In the genomic region with DNA sequence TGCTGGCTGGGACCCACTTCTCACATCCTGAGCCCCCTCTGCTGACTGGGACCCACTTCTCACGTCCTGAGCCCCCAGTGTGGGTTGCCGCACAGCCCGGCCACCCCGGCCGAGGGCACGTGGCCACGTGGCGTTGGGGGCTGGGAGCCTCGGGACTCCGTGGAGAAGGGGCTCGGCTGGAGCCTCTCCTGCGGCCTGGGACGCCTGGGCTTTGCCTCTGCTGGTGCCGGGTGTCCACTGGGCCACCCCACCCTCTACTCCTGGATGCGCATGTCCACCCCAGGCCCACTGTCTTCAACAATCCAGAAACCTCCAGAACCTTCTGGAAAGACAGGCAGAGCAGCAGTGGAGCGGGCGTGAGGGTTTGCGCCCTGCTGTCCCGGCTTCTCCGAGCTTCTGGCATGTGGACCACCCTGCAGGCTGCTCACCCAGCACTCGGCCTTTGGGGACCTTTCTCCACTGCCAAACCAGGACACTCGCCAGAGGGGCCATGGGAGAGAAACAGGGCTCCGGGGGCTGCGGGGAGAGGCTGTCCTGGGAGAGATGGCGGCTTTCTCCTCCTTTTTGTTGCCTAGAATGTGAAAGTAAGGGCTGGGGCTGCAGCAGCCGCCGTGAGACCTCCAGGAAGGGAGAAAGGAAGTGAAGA, we compare ENCODE assay signal across 17 cellular contexts. TPM values are rescaled to one million over a fixed set of nuclear protein-coding genes. Genes with fewer than 3 reads are reported as not detected.
DNase-seq lines count a peak whose midpoint lies in the region; ATAC-seq lines count a peak whose summit lies in the region.
"Had no signal": no experiment of that assay in that cellular context is flagged by ENCODE, and none has a peak within 500 bp of the region (broad histone marks: within the 10 kb centered on the region; RNA-seq: fewer than 3 reads in every experiment).

No MANE protein-coding gene starts in this region.

- intact Hi-C loops in right cardiac atrium (cut with DNase I): no loop called here

- peak overlapping the region in 2 of 3 donors; percentile 21 to 63 for H3K4me3 Mint-ChIP-seq in T-cell

- no peaks in the 10 kb centered on the region for H3K79me2 ChIP-seq in GM23248 (ENCODE audit: insufficient read depth)

- peaks cover 29 to 36% (median 32%) of the 10 kb centered on the region in 3 donors for H3K4me1 Mint-ChIP-seq in T-cell

- WGBS in right cardiac atrium: 82% methylated on average over 27 of the region's 27 CpGs
- WGBS in GM23248 (ENCODE audit: low coverage in 1 of 2, low lambda C conversion rate in 2 of 2, missing lambda C conversion rate in 2 of 2), 2 experiments: 77 to 78% methylated on average over 27 of the region's 27 CpGs

- no peaks in the 10 kb centered on the region for H3K9me2 ChIP-seq in GM23248 (ENCODE audit: insufficient read depth)

- H3F3A ChIP-seq in GM23248 (ENCODE audit: insufficient read depth): 0 out of 2 replicates have a peak, but pooled peaks cover 6% of the 10 kb centered on the region

- CTCF ChIA-PET in T-cell (lab: Charles Lee): interaction anchor here in 1 of 2 donors (0.9 kb wide), 1 partner anchor 11 kb away, joined by 3 read pairs; no protein-coding TSS in a partner anchor

- H3K27ac Mint-ChIP-seq in activated naive CD4-positive, alpha-beta T cell treated with anti-CD3 and anti-CD28 coated beads, Interleukin-2, amount 50 U/mL, for 72 hours: no peak overlapping the region
- H3K27ac Mint-ChIP-seq in T-cell: peak overlapping the region in 1 of 2 donors; percentile 61

- peaks cover 99% of the 10 kb centered on the region for H3K4me1 ChIP-seq in BLaER1
- no peaks in the 10 kb centered on the region for H3K4me1 ChIP-seq in right cardiac atrium (ENCODE audit: control insufficient read depth, insufficient read depth, low read length)
- H3K4me1 ChIP-seq in GM23248 (ENCODE audit: insufficient read depth): peaks cover 10% of the 10 kb centered on the region; the same call in 1 of the 2 replicates

- H4K20me1 ChIP-seq in BLaER1 (0 out of 2 replicates have a peak, but pooled peaks cover 12% of the 10 kb centered on the region), GM23248 (ENCODE audit: insufficient read depth) (no peaks in the 10 kb centered on the region)

- peak; percentile 9 for DNase-seq in activated naive CD4-positive, alpha-beta T cell treated with anti-CD3 and anti-CD28 coated beads, Interleukin-2, amount 50 U/mL, for 16 hours
- DNase-seq in activated naive CD4-positive, alpha-beta T cell treated with anti-CD3 and anti-CD28 coated beads, Interleukin-2, amount 50 U/mL, for 72 hours (ENCODE audit: low spot score in 2 of 2): no peak
- DNase-seq in T-cell (no peak), right cardiac atrium (peak in 2 of 3 donors; percentile 6 to 48), HUDEP-2 (lab: John Stamatoyannopoulos, UW; ENCODE audit: unreplicated experiment in 76 of 76) (no peak), GM23248 (no peak), HuH-7.5 (ENCODE audit: low spot score) (no peak)
- DNase-seq: DND-41, GOT3, KBM-7, NCI-H1436 treated with DMSO at 0.1 percent for 48 hours, NCI-H2029 treated with DMSO at 0.1 percent for 48 hours, NCI-H510A, NCI-H774 had no signal

- H3K27me3 ChIP-seq in BLaER1 (peaks cover 20% of the 10 kb centered on the region; the same call in 1 of the 2 replicates), right cardiac atrium (ENCODE audit: control insufficient read depth, insufficient read depth) (no peaks in the 10 kb centered on the region), GM23248 (replicated peaks; ENCODE audit: insufficient read depth) (peaks cover 23% of the 10 kb centered on the region; the same call in 1 of the 2 replicates)

- H3K4me3 ChIP-seq in BLaER1 (no peak overlapping the region; the same call in 1 of the 2 replicates), right cardiac atrium (ENCODE audit: low read length) (no peak overlapping the region), GM23248 (no peak overlapping the region)

- no peak for ATAC-seq in activated naive CD4-positive, alpha-beta T cell treated with anti-CD3 and anti-CD28 coated beads, Interleukin-2, amount 50 U/mL, for 72 hours
- ATAC-seq in T-cell (replicated peaks in 1 of 4) (no peak), right cardiac atrium (no peak)

- H3K4me2 ChIP-seq in BLaER1: peak overlapping the region; percentile 94
- no peak overlapping the region for H3K4me2 ChIP-seq in GM23248 (ENCODE audit: unreplicated experiment)

- no peak overlapping the region for H3K9ac ChIP-seq in BLaER1
- H3K9ac ChIP-seq in GM23248: no peak overlapping the region

- H3K27ac ChIP-seq in BLaER1 (no peak overlapping the region), right cardiac atrium (ENCODE audit: low read length) (no peak overlapping the region), GM23248 (no peak overlapping the region)
- H3K27ac ChIP-seq: C4-2B, HL-60 had no signal

- no peaks in the 10 kb centered on the region for H3K9me3 Mint-ChIP-seq in activated naive CD4-positive, alpha-beta T cell treated with anti-CD3 and anti-CD28 coated beads, Interleukin-2, amount 50 U/mL, for 72 hours
- H3K9me3 Mint-ChIP-seq in T-cell: no peaks in the 10 kb centered on the region

- H3K36me3 Mint-ChIP-seq in activated naive CD4-positive, alpha-beta T cell treated with anti-CD3 and anti-CD28 coated beads, Interleukin-2, amount 50 U/mL, for 72 hours: no peaks in the 10 kb centered on the region
- H3K36me3 Mint-ChIP-seq in T-cell: no peaks in the 10 kb centered on the region

- in situ Hi-C loops in GM23248 (cut with MboI): loop anchor here (25.0 kb wide), 1 partner anchor 438 kb away; the partner anchor contains the start of genes LRCOL1 and P2RX2

- H3K36me3 ChIP-seq in BLaER1 (no peaks in the 10 kb centered on the region), GM23248 (ENCODE audit: low read depth) (no peaks in the 10 kb centered on the region)

- H2AFZ ChIP-seq in GM23248: no peak overlapping the region

- H3K9me3 ChIP-seq in BLaER1: no peaks in the 10 kb centered on the region
- no peaks in the 10 kb centered on the region for H3K9me3 ChIP-seq in right cardiac atrium (ENCODE audit: control insufficient read depth, low read length)
- H3K9me3 ChIP-seq in GM23248 (ENCODE audit: low read depth): no peaks in the 10 kb centered on the region

- POLR2A ChIA-PET in T-cell (lab: Charles Lee): no interaction called here

- H3K27me3 Mint-ChIP-seq in T-cell: peaks cover 0 to 8% of the 10 kb centered on the region in 2 donors

RNA-seq across cellular contexts. Expression of gene NOC4L, which starts 29.9 kb away (rescaled TPM):
- total RNA-seq in activated naive CD4-positive, alpha-beta T cell treated with anti-CD3 and anti-CD28 coated beads, Interleukin-2, amount 50 U/mL, for 72 hours: 10 to 100 TPM; 21.0 to 29.3 TPM
- total RNA-seq in T-cell (10 to 100 TPM; 14.6 to 28.9 (median 26.4) TPM), right cardiac atrium (10 to 100 TPM in 1 of 4 donors, 1 to 10 TPM in 3; 7.7 to 10.1 (median 9.1) TPM)
- polyA plus RNA-seq in right cardiac atrium (11.0 TPM), GM23248 (2016; fragmentation: Nextera tagmentation; extraction: Ambion mirVana) (22.7 and 23.1 TPM in 2 replicates)
- total RNA-seq in GM23248 (2014; rRNA removed; shearing (Covaris generic)): 7.2 and 10.2 TPM in 2 replicates

RNA-seq across cellular contexts. Expression of gene DDX51, which starts 30.0 kb away (rescaled TPM):
- 10 to 100 TPM; 22.0 to 34.5 TPM for total RNA-seq in activated naive CD4-positive, alpha-beta T cell treated with anti-CD3 and anti-CD28 coated beads, Interleukin-2, amount 50 U/mL, for 72 hours
- 10 to 100 TPM; 41.9 to 58.6 (median 49.0) TPM for total RNA-seq in T-cell
- total RNA-seq in right cardiac atrium: 10 to 100 TPM in 2 of 4 donors, 1 to 10 TPM in 2; 7.4 to 11.7 (median 10.1) TPM
- polyA plus RNA-seq in right cardiac atrium: 10.9 TPM
- 7.5 and 8.2 TPM in 2 replicates for total RNA-seq in GM23248 (2014; rRNA removed; shearing (Covaris generic))
- 3.0 and 3.7 TPM in 2 replicates for polyA plus RNA-seq in GM23248 (2016; fragmentation: Nextera tagmentation; extraction: Ambion mirVana)

Comparison
In these comparisons a context has a peak if more than half of its experiments do, and no peak if none do; other contexts are left out.
1. DNase-seq: peak in activated naive CD4-positive, alpha-beta T cell treated with anti-CD3 and anti-CD28 coated beads, Interleukin-2, amount 50 U/mL, for 16 hours (single experiment) and right cardiac atrium (2 of 3); none in activated naive CD4-positive, alpha-beta T cell treated with anti-CD3 and anti-CD28 coated beads, Interleukin-2, amount 50 U/mL, for 72 hours (0 of 2), T-cell (0 of 34), HUDEP-2 (0 of 76), GM23248 (single experiment) and HuH-7.5 (single experiment).